ENCODE assay signal across 10 cellular contexts in genomic region chr17:73641779-73642580, GRCh38. TPM values are rescaled to one million over a fixed set of nuclear protein-coding genes. Genes with fewer than 3 reads are reported as not detected.
A peak's percentile ranks its signal among the peaks of the same experiment; 100 is the strongest.
DNase-seq lines count a peak whose midpoint lies in the region; ATAC-seq and TF ChIP-seq lines count a peak whose summit lies in the region.
"Had no signal": no experiment of that assay in that cellular context is flagged by ENCODE, and none has a peak within 500 bp of the region (broad histone marks: within the 10 kb centered on the region; RNA-seq: fewer than 3 reads in every experiment).

No MANE protein-coding gene starts in this region.

- peak overlapping the region in 7 of 8 donors; percentile 5 to 64 (median 47) for H3K4me3 Mint-ChIP-seq in CD4-positive, alpha-beta memory T cell
- H3K4me3 Mint-ChIP-seq in H9: peak overlapping the region; percentile 21 to 65; a peak in 4 of 5 replicates
- H3K4me3 Mint-ChIP-seq in T-helper 17 cell: peak overlapping the region; percentile 53
- H3K4me3 Mint-ChIP-seq in mesothelial cell of epicardium: peak overlapping the region; percentile 87

- H3K56ac ChIP-seq in H9 (ENCODE audit: insufficient read length, low read depth, low read length): no peak overlapping the region

- peaks cover 15 to 17% of the 10 kb centered on the region in 2 donors for H3K27me3 Mint-ChIP-seq in CD4-positive, alpha-beta memory T cell
- H3K27me3 Mint-ChIP-seq in H9 (ENCODE audit: low read depth) (peaks cover 60% of the 10 kb centered on the region), T-helper 17 cell (peaks cover 39% of the 10 kb centered on the region), mesothelial cell of epicardium (ENCODE audit: low read depth) (peaks cover 8% of the 10 kb centered on the region)

- no peak overlapping the region for H4K8ac ChIP-seq in H9 (replicated peaks; ENCODE audit: insufficient read length, low read depth, low read length)

- no peak overlapping the region for H2BK120ac ChIP-seq in H9 (ENCODE audit: low read depth, low read length, poor library complexity, severe bottlenecking)

- H3K27ac ChIP-seq in CD4-positive, alpha-beta memory T cell (ENCODE audit: low read depth, low read length): no peak overlapping the region
- H3K27ac ChIP-seq in H9 (ENCODE audit: insufficient read length, low read depth, low read length): no peak overlapping the region
- no peak overlapping the region for H3K27ac ChIP-seq in uterus
- H3K27ac ChIP-seq: thyroid gland had no signal

- no peak for TF ChIP-seq POLR2A in uterus (IDR thresholded peaks at IDR 0.05)

- no peak overlapping the region for H3K9ac ChIP-seq in H9 (ENCODE audit: extremely low read depth, insufficient read length, low read length)

- H3K36me3 Mint-ChIP-seq in CD4-positive, alpha-beta memory T cell: no peaks in the 10 kb centered on the region
- H3K36me3 Mint-ChIP-seq in H9 (ENCODE audit: insufficient read depth in 1 of 3, low read depth in 3 of 3): peaks cover 0 to 4% (median 0%) of the 10 kb centered on the region in 3 experiments; a peak in 2 of 7 replicates
- no peaks in the 10 kb centered on the region for H3K36me3 Mint-ChIP-seq in T-helper 17 cell (ENCODE audit: low read depth)
- no peaks in the 10 kb centered on the region for H3K36me3 Mint-ChIP-seq in mesothelial cell of epicardium

- H2BK15ac ChIP-seq in H9 (ENCODE audit: low read depth, low read length): no peak overlapping the region

- no peak overlapping the region for H3K18ac ChIP-seq in H9 (ENCODE audit: insufficient read length, low read depth, low read length)

- H3K4me3 ChIP-seq in CD4-positive, alpha-beta memory T cell (ENCODE audit: low read length in 2 of 2): no peak overlapping the region
- no peak overlapping the region for H3K4me3 ChIP-seq in uterus

- H4K5ac ChIP-seq in H9 (ENCODE audit: insufficient read length, low read depth, low read length): no peak overlapping the region

- no peak for DNase-seq in CD4-positive, alpha-beta memory T cell
- DNase-seq in H9: no peak
- DNase-seq in T-helper 17 cell: no peak
- DNase-seq in mesothelial cell of epicardium (ENCODE audit: low spot score in 2 of 2, unreplicated experiment in 2 of 2): no peak
- no peak for DNase-seq in uterus
- DNase-seq in amniotic stem cell (lab: John Stamatoyannopoulos, UW): no peak
- DNase-seq in HT-29 (ENCODE audit: low spot score): no peak
- no peak for DNase-seq in stimulated activated CD4-positive, alpha-beta T cell treated with anti-CD3 and anti-CD28 coated beads, Interleukin-12 subunit alpha, Interleukin-12 subunit beta, amount 100 ng/mL, for 4 hours
- DNase-seq: Kasumi-1 had no signal

- H3K4ac ChIP-seq in H9 (ENCODE audit: low read depth, low read length): no peak overlapping the region

- H3K36me3 ChIP-seq in CD4-positive, alpha-beta memory T cell (ENCODE audit: insufficient read depth, low read length): no peaks in the 10 kb centered on the region
- no peaks in the 10 kb centered on the region for H3K36me3 ChIP-seq in uterus
- H3K36me3 ChIP-seq: thyroid gland had no signal

- H3K79me2 ChIP-seq in H9 (ENCODE audit: insufficient read depth, low read length): no peaks in the 10 kb centered on the region

- H3T11ph ChIP-seq in H9 (ENCODE audit: low read length): no peak overlapping the region

- peaks cover 11% of the 10 kb centered on the region for H3K27me3 ChIP-seq in CD4-positive, alpha-beta memory T cell (ENCODE audit: insufficient read depth, low read length)
- H3K27me3 ChIP-seq in H9 (ENCODE audit: insufficient read depth, low read length) (peaks cover 16% of the 10 kb centered on the region; the same call in 1 of the 2 replicates), uterus (peaks cover 0 to 4% of the 10 kb centered on the region in 2 donors)
- H3K27me3 ChIP-seq: thyroid gland had no signal

- H3K4me2 ChIP-seq in H9 (ENCODE audit: insufficient read depth, insufficient read length, low read length): no peak overlapping the region

- ATAC-seq in T-helper 17 cell: no peak

- POLR2A ChIA-PET in CD4-positive, alpha-beta memory T cell (lab: Charles Lee; ENCODE audit: partially characterized antibody): no interaction called here

- no peak overlapping the region for H3K23ac ChIP-seq in H9 (ENCODE audit: insufficient read length, low read depth, low read length)

- peaks cover 5% of the 10 kb centered on the region for H3K4me1 ChIP-seq in CD4-positive, alpha-beta memory T cell (ENCODE audit: insufficient read depth, low read length)
- H3K4me1 ChIP-seq in H9 (ENCODE audit: insufficient read depth, low read length) (no peaks in the 10 kb centered on the region), uterus (peaks cover 0 to 11% of the 10 kb centered on the region in 2 donors)

- no peak overlapping the region for H2AK5ac ChIP-seq in H9 (ENCODE audit: insufficient read length, low read length)

- H3K9me3 ChIP-seq in CD4-positive, alpha-beta memory T cell (ENCODE audit: control insufficient read depth in 1 of 2, low read length in 2 of 2): no peaks in the 10 kb centered on the region
- H3K9me3 ChIP-seq in H9 (ENCODE audit: control insufficient read depth, low read depth, low read length) (no peaks in the 10 kb centered on the region), T-helper 17 cell (ENCODE audit: control insufficient read depth, low read length, poor library complexity, severe bottlenecking) (no peaks in the 10 kb centered on the region), uterus (no peaks in the 10 kb centered on the region)
- H3K9me3 ChIP-seq: thyroid gland had no signal

- H3K14ac ChIP-seq in H9 (ENCODE audit: insufficient read depth, low read length): no peak overlapping the region

- H3K4me1 Mint-ChIP-seq in CD4-positive, alpha-beta memory T cell: peaks cover 7 to 20% (median 14%) of the 10 kb centered on the region in 4 donors
- H3K4me1 Mint-ChIP-seq in H9 (peaks cover 27 to 55% of the 10 kb centered on the region in 2 experiments), T-helper 17 cell (peaks cover 19% of the 10 kb centered on the region), mesothelial cell of epicardium (peaks cover 44% of the 10 kb centered on the region)

- CTCF ChIA-PET in CD4-positive, alpha-beta memory T cell (lab: Charles Lee; ENCODE audit: partially characterized antibody): interaction anchor here (0.6 to 1.3 kb wide), 4 partner anchors 68 to 316 kb away, joined by 3 to 5 read pairs (median 4); no protein-coding TSS in a partner anchor

- no peaks in the 10 kb centered on the region for H3K79me1 ChIP-seq in H9 (ENCODE audit: insufficient read depth, low read depth, low read length, poor library complexity, severe bottlenecking)

- no peaks in the 10 kb centered on the region for H3K9me3 Mint-ChIP-seq in CD4-positive, alpha-beta memory T cell
- H3K9me3 Mint-ChIP-seq in H9: no peaks in the 10 kb centered on the region
- H3K9me3 Mint-ChIP-seq in mesothelial cell of epicardium: no peaks in the 10 kb centered on the region

- no CpG with 5 or more reads among the region's 12 CpGs for WGBS in H9 (ENCODE audit: extremely low coverage, insufficient read length, low lambda C conversion rate)

- TF ChIP-seq CTCF in H9 (conservative IDR thresholded peaks at IDR 0.05) (no peak), mesothelial cell of epicardium (IDR thresholded peaks at IDR 0.05; ENCODE audit: unreplicated experiment) (no peak), uterus (IDR thresholded peaks at IDR 0.05) (no peak)

- H2BK20ac ChIP-seq in H9 (ENCODE audit: low read depth, low read length, poor library complexity, severe bottlenecking): no peak overlapping the region

- no peaks in the 10 kb centered on the region for H4K20me1 ChIP-seq in H9 (ENCODE audit: control insufficient read depth, insufficient read depth, insufficient read length)

- H3K23me2 ChIP-seq in H9 (ENCODE audit: insufficient read length, low read depth, low read length, poor library complexity, severe bottlenecking): peaks cover 23% of the 10 kb centered on the region

- peak overlapping the region in 1 of 7 donors; percentile 51 for H3K27ac Mint-ChIP-seq in CD4-positive, alpha-beta memory T cell
- H3K27ac Mint-ChIP-seq in H9 (no peak overlapping the region), T-helper 17 cell (no peak overlapping the region), mesothelial cell of epicardium (peak overlapping the region; percentile 3)

- H2AFZ ChIP-seq in H9 (ENCODE audit: low read length): no peak overlapping the region

- no peak overlapping the region for H4K91ac ChIP-seq in H9 (ENCODE audit: insufficient read length, low read depth, low read length)

- no peak overlapping the region for H2BK5ac ChIP-seq in H9 (ENCODE audit: insufficient read length, low read length)

- intact Hi-C loops in CD4-positive, alpha-beta memory T cell (cut with micrococcal nuclease): loop anchor here (5.0 kb wide), 1 partner anchor 260 kb away; no protein-coding TSS in a partner anchor
- intact Hi-C loops in uterus (cut with DNase I; ENCODE audit: low total_unique reads): no loop called here

- H2BK12ac ChIP-seq in H9 (ENCODE audit: insufficient read length, low read depth, low read length): no peak overlapping the region

RNA-seq across cellular contexts. Expression of gene SDK2, which starts 2.3 kb away (rescaled TPM):
- total RNA-seq in CD4-positive, alpha-beta memory T cell: 1 to 10 TPM; 2.2 to 2.9 TPM
- under 1 TPM in 1 of 2 donors, not detected in 1; 0.49 TPM for polyA plus RNA-seq in CD4-positive, alpha-beta memory T cell
- total RNA-seq in H9 (2021) (7.9 and 9.1 TPM in 2 replicates), T-helper 17 cell (1 to 10 TPM; 1.4 TPM), mesothelial cell of epicardium (29.7 to 33.2 TPM (median 31.8 TPM) in 3 replicates), uterus (1 to 10 TPM in 2 of 4 donors, not detected in 2; 1.1 to 5.0 TPM)
- total RNA-seq in HT-29 (2014; rRNA removed; shearing (Covaris generic)): not detected in 2 replicates
